Comparison of ENCODE assay signal across 30 cellular contexts in genomic region chr7:151603951-151604350, GRCh38.
"Had no signal": no experiment of that assay in that cellular context is flagged by ENCODE, and none has a peak within 500 bp of the region (broad histone marks: within the 10 kb centered on the region; RNA-seq: fewer than 3 reads in every experiment).

No MANE protein-coding gene starts in this region.

- DNase-seq: activated CD4-positive, alpha-beta memory T cell treated with anti-CD3 and anti-CD28 coated beads for 36 hours; activated CD4-positive, alpha-beta T cell treated with anti-CD3 and anti-CD28 coated beads for 36 hours; activated CD4-positive, alpha-beta T cell treated with anti-CD3 and anti-CD28 coated beads, Interleukin-2, amount 10 ng/mL, durations not matched to agents 24 days and 14 days; activated CD4-positive, CD25-positive, alpha-beta regulatory T cell; activated CD4-positive, CD25-positive, alpha-beta regulatory T cell treated with anti-CD3 and anti-CD28 coated beads, Interleukin-2, amount 50 U/mL, for 72 hours; activated CD8-positive, alpha-beta memory T cell treated with anti-CD3 and anti-CD28 coated beads, Interleukin-2, amount 10 ng/mL, durations not matched to agents 7 days and 5 days; activated CD8-positive, alpha-beta memory T cell treated with anti-CD3 and anti-CD28 coated beads, Interleukin-2, amount 50 U/mL, for 4 hours; activated CD8-positive, alpha-beta T cell treated with anti-CD3 and anti-CD28 coated beads, Interleukin-2, amount 10 ng/mL, durations not matched to agents 7 days and 5 days; activated gamma-delta T cell; activated naive CD4-positive, alpha-beta T cell; activated naive CD4-positive, alpha-beta T cell treated with anti-CD3 and anti-CD28 coated beads, Interleukin-2, amount 50 U/mL, for 16 hours; activated T-cell treated with anti-CD3 and anti-CD28 coated beads, Interleukin-2, amount 50 U/mL, for 1 hour; amniotic stem cell; anterior cingulate cortex; brain microvascular endothelial cell; dermis blood vessel endothelial cell; effector CD4-positive, alpha-beta T cell; effector memory CD8-positive, alpha-beta T cell; erythroblast; foreskin keratinocyte; gastrocnemius medialis; glutamatergic neuron; SW 1271; T-cell had no signal

- H3K4me3 Mint-ChIP-seq: activated CD4-positive, alpha-beta memory T cell treated with anti-CD3 and anti-CD28 coated beads for 36 hours; activated CD4-positive, alpha-beta T cell treated with anti-CD3 and anti-CD28 coated beads for 36 hours; activated CD4-positive, alpha-beta T cell treated with anti-CD3 and anti-CD28 coated beads, Interleukin-2, amount 10 ng/mL, durations not matched to agents 24 days and 14 days; activated CD8-positive, alpha-beta memory T cell treated with anti-CD3 and anti-CD28 coated beads, Interleukin-2, amount 10 ng/mL, durations not matched to agents 7 days and 5 days; activated CD8-positive, alpha-beta T cell treated with anti-CD3 and anti-CD28 coated beads, Interleukin-2, amount 10 ng/mL, durations not matched to agents 7 days and 5 days; activated naive CD8-positive, alpha-beta T cell; activated T-helper 17 cell treated with anti-CD3 and anti-CD28 coated beads, Interleukin-2, amount 50 U/mL, for 72 hours; central memory CD8-positive, alpha-beta T cell; effector memory CD8-positive, alpha-beta T cell; T-cell; T-helper 1 cell treated with Interleukin-12 subunit alpha and Interleukin-12 subunit beta and Interleukin-4 antibody, amounts not matched to agents 30 μg/mL and 1 μg/mL, for 36 hours had no signal

- H3K4me3 ChIP-seq: coronary artery, esophagus muscularis mucosa, gastrocnemius medialis had no signal

- H3K27ac ChIP-seq: brain microvascular endothelial cell, coronary artery, esophagus muscularis mucosa, foreskin keratinocyte, gastrocnemius medialis had no signal

- H3K27ac Mint-ChIP-seq: activated CD4-positive, alpha-beta memory T cell treated with anti-CD3 and anti-CD28 coated beads for 36 hours; activated CD4-positive, alpha-beta T cell treated with anti-CD3 and anti-CD28 coated beads for 36 hours; activated CD4-positive, alpha-beta T cell treated with anti-CD3 and anti-CD28 coated beads, Interleukin-2, amount 10 ng/mL, durations not matched to agents 24 days and 14 days; activated CD8-positive, alpha-beta memory T cell treated with anti-CD3 and anti-CD28 coated beads, Interleukin-2, amount 10 ng/mL, durations not matched to agents 7 days and 5 days; activated CD8-positive, alpha-beta T cell treated with anti-CD3 and anti-CD28 coated beads, Interleukin-2, amount 10 ng/mL, durations not matched to agents 7 days and 5 days; activated naive CD8-positive, alpha-beta T cell; activated T-helper 17 cell treated with anti-CD3 and anti-CD28 coated beads, Interleukin-2, amount 50 U/mL, for 72 hours; effector memory CD8-positive, alpha-beta T cell; T-cell; T-helper 1 cell treated with Interleukin-12 subunit alpha and Interleukin-12 subunit beta and Interleukin-4 antibody, amounts not matched to agents 30 μg/mL and 1 μg/mL, for 36 hours had no signal

- H3K36me3 ChIP-seq: gastrocnemius medialis had no signal

- H3K27me3 Mint-ChIP-seq: activated CD4-positive, alpha-beta memory T cell treated with anti-CD3 and anti-CD28 coated beads for 36 hours; activated CD4-positive, alpha-beta T cell treated with anti-CD3 and anti-CD28 coated beads for 36 hours; activated CD4-positive, alpha-beta T cell treated with anti-CD3 and anti-CD28 coated beads, Interleukin-2, amount 10 ng/mL, durations not matched to agents 24 days and 14 days; activated CD8-positive, alpha-beta memory T cell treated with anti-CD3 and anti-CD28 coated beads, Interleukin-2, amount 10 ng/mL, durations not matched to agents 7 days and 5 days; activated naive CD8-positive, alpha-beta T cell; activated T-helper 17 cell treated with anti-CD3 and anti-CD28 coated beads, Interleukin-2, amount 50 U/mL, for 72 hours; central memory CD8-positive, alpha-beta T cell; effector memory CD8-positive, alpha-beta T cell; T-cell had no signal

- H3K27me3 ChIP-seq: brain microvascular endothelial cell, esophagus muscularis mucosa, foreskin keratinocyte, gastrocnemius medialis had no signal

- H3K9me3 Mint-ChIP-seq: activated CD4-positive, alpha-beta memory T cell treated with anti-CD3 and anti-CD28 coated beads for 36 hours; activated CD4-positive, alpha-beta T cell treated with anti-CD3 and anti-CD28 coated beads, Interleukin-2, amount 10 ng/mL, durations not matched to agents 24 days and 14 days; central memory CD8-positive, alpha-beta T cell; effector memory CD8-positive, alpha-beta T cell; T-cell; T-helper 1 cell treated with Interleukin-12 subunit alpha and Interleukin-12 subunit beta and Interleukin-4 antibody, amounts not matched to agents 30 μg/mL and 1 μg/mL, for 36 hours had no signal

- ATAC-seq: activated CD4-positive, alpha-beta T cell treated with anti-CD3 and anti-CD28 coated beads for 36 hours; activated CD8-positive, alpha-beta memory T cell treated with anti-CD3 and anti-CD28 coated beads, Interleukin-2, amount 10 ng/mL, durations not matched to agents 7 days and 5 days; activated CD8-positive, alpha-beta T cell treated with anti-CD3 and anti-CD28 coated beads, Interleukin-2, amount 10 ng/mL, durations not matched to agents 7 days and 5 days; activated T-helper 17 cell treated with anti-CD3 and anti-CD28 coated beads, Interleukin-2, amount 50 U/mL, for 72 hours; effector memory CD8-positive, alpha-beta T cell; foreskin keratinocyte; gastrocnemius medialis; T-cell had no signal

- H3K9me3 ChIP-seq: esophagus muscularis mucosa, gastrocnemius medialis had no signal
